ENCODE assay signal across 8 cellular contexts in genomic region chr9:89436963-89437625, GRCh38.
DNase-seq lines count a peak whose midpoint lies in the region; ATAC-seq, FAIRE-seq and TF ChIP-seq lines count a peak whose summit lies in the region.

No MANE protein-coding gene starts in this region.

- H3K18ac ChIP-seq in H1 (ENCODE audit: extremely low read depth, low read length) = peak overlapping the region; percentile 94

- H3K4me3 ChIP-seq in H1 (ENCODE audit: extremely low read depth in 1 of 4, insufficient read depth in 2 of 4, low read depth in 3 of 4, low read length in 4 of 4) = no peak overlapping the region
- H3K4me3 ChIP-seq in PC-9 = no peak overlapping the region

- H3K4me1 ChIP-seq in H1 (replicated peaks in 1 of 4; ENCODE audit: control insufficient read depth in 3 of 4, insufficient read depth in 4 of 4, low read length in 3 of 4) (peaks cover 22 to 64% (median 38%) of the 10 kb centered on the region in 4 experiments), PC-9 (replicated peaks; ENCODE audit: insufficient read depth) (peaks cover 12% of the 10 kb centered on the region)

- peak overlapping the region; percentile 100 for H2BK12ac ChIP-seq in H1 (ENCODE audit: low read depth, low read length)

- H2AFZ ChIP-seq in H1 (ENCODE audit: low read length) (no peak overlapping the region), PC-9 (no peak overlapping the region)

- H3K27me3 ChIP-seq in H1 (replicated peaks in 1 of 4; ENCODE audit: control insufficient read depth in 3 of 4, extremely low read depth in 1 of 4, insufficient read depth in 3 of 4, low read length in 3 of 4) = no peaks in the 10 kb centered on the region
- no peaks in the 10 kb centered on the region for H3K27me3 ChIP-seq in PC-9 (ENCODE audit: insufficient read depth, low read depth)

- BruUV-seq in PC-9 (replicated peaks; lab: Mats Ljungman, UMichigan) = no TSS peak

- peak overlapping the region; percentile 99 for H4K91ac ChIP-seq in H1 (replicated peaks; ENCODE audit: insufficient read length, low read length)

- peak overlapping the region; percentile 99 for H2AK5ac ChIP-seq in H1 (ENCODE audit: low read depth, low read length)

- no peaks in the 10 kb centered on the region for H3K27me3 Mint-ChIP-seq in T-helper 17 cell

- no peak for FAIRE-seq in H1 (lab: Jason Lieb, UNC)

- no peak overlapping the region for H3K14ac ChIP-seq in H1 (ENCODE audit: insufficient read length)

- H3K27ac ChIP-seq in H1 (ENCODE audit: low read depth, low read length) = peak overlapping the region; percentile 95; the same call in 1 of the 2 replicates
- H3K27ac ChIP-seq in temporal lobe (ENCODE audit: low read depth, low read length) = peak overlapping the region; percentile 96
- no peak overlapping the region for H3K27ac ChIP-seq in PC-9

- TF ChIP-seq EP300 in H1 (IDR thresholded peaks at IDR 0.05; ENCODE audit: borderline replicate concordance in 1 of 2, low read depth in 2 of 2, low read length in 2 of 2) = no peak

- peaks cover 0 to 67% of the 10 kb centered on the region in 2 experiments; a peak in 2 of 4 replicates for H3K79me2 ChIP-seq in H1 (ENCODE audit: control insufficient read depth in 1 of 2, insufficient read depth in 2 of 2, low read length in 2 of 2)
- H3K79me2 ChIP-seq in PC-9 (ENCODE audit: low read depth) = no peaks in the 10 kb centered on the region

- H2BK120ac ChIP-seq in H1 (replicated peaks; ENCODE audit: low read depth, low read length) = peak overlapping the region; percentile 93

- peak overlapping the region; percentile 90; the same call in 1 of the 2 replicates for H4K8ac ChIP-seq in H1 (ENCODE audit: extremely low read depth, insufficient read depth, low read length)

- peak overlapping the region; percentile 93 for H2BK15ac ChIP-seq in H1 (ENCODE audit: low read length)

- peak overlapping the region; percentile 60 for H3K4me3 Mint-ChIP-seq in T-helper 17 cell

- intact Hi-C loops in PC-9 (cut with micrococcal nuclease; ENCODE audit: unreplicated experiment) = loop anchor here (5.0 to 10.0 kb wide), 2 partner anchors 60 to 88 kb away; partner anchors contain the start of gene SEMA4D

- no peaks in the 10 kb centered on the region for H3K9me2 ChIP-seq in PC-9 (ENCODE audit: insufficient read depth)

- H2BK20ac ChIP-seq in H1 (ENCODE audit: low read length) = peak overlapping the region; percentile 63

- H3K79me1 ChIP-seq in H1 (ENCODE audit: low read depth, low read length) = peaks cover 34% of the 10 kb centered on the region

- H3F3A ChIP-seq in PC-9 (ENCODE audit: insufficient read depth, low read depth) = no peaks in the 10 kb centered on the region

- H4K20me1 ChIP-seq in H1 (replicated peaks in 1 of 2; ENCODE audit: control insufficient read depth in 1 of 2, insufficient read depth in 2 of 2, low read length in 2 of 2) = peaks cover 2 to 3% of the 10 kb centered on the region in 2 experiments
- H4K20me1 ChIP-seq in PC-9 (ENCODE audit: insufficient read depth) = peaks cover 8% of the 10 kb centered on the region

- TF ChIP-seq POLR2A in H1 (IDR thresholded peaks at IDR 0.05; ENCODE audit: control extremely low read depth in 1 of 2, low read depth in 2 of 2, low read length in 2 of 2) = no peak

- DNase-seq in DMS53 (lab: John Stamatoyannopoulos, UW) (peak; percentile 91), T-helper 17 cell (peak in 2 of 3 donors; percentile 32 to 42), H1 (ENCODE audit: low read depth in 1 of 2, low spot score in 2 of 2) (no peak), PC-9 (no peak), NCI-H446 treated with DMSO at 0.1 percent for 48 hours (lab: John Stamatoyannopoulos, UW) (no peak)

- CTCF ChIA-PET in H1 (lab: Charles Lee; ENCODE audit: partially characterized antibody) = interaction anchor here (0.5 to 6.3 kb wide), 8 partner anchors 7 to 332 kb away, joined by 3 to 45 read pairs (median 3); no protein-coding TSS in a partner anchor
- CTCF ChIA-PET in PC-9 (lab: Charles Lee) = no interaction called here

- ATAC-seq in HG03432 (IDR thresholded peaks at IDR 0.05; ENCODE audit: unreplicated experiment) (peak; percentile 41), T-helper 17 cell (peak; percentile 91), GM19452 (IDR thresholded peaks at IDR 0.05; ENCODE audit: unreplicated experiment) (no peak)

- no peak for TF ChIP-seq RAD21 in H1 (IDR thresholded peaks at IDR 0.05 in 1 of 2, conservative IDR thresholded peaks at IDR 0.05 in 1 of 2; ENCODE audit: low read depth in 2 of 2, low read length in 2 of 2)

- no peaks in the 10 kb centered on the region for H3K9me3 ChIP-seq in T-helper 17 cell (ENCODE audit: control insufficient read depth, low read length, poor library complexity, severe bottlenecking)
- no peaks in the 10 kb centered on the region for H3K9me3 ChIP-seq in H1 (ENCODE audit: insufficient read depth in 2 of 2, low read depth in 1 of 2, low read length in 1 of 2)
- no peaks in the 10 kb centered on the region for H3K9me3 ChIP-seq in PC-9 (ENCODE audit: insufficient read depth, low read depth)

- POLR2A ChIA-PET in H1 (lab: Charles Lee; ENCODE audit: partially characterized antibody) (interaction anchor here (1.1 to 2.0 kb wide), 3 partner anchors 8 to 22 kb away, joined by 3 to 5 read pairs (median 4); no protein-coding TSS in a partner anchor), PC-9 (lab: Charles Lee; ENCODE audit: unreplicated experiment) (no interaction called here)

- H3K4me2 ChIP-seq in H1 (ENCODE audit: insufficient read depth in 1 of 2, low read depth in 2 of 2, low read length in 2 of 2) (peak overlapping the region in 1 of 2 experiments; percentile 76; a peak in 1 of 4 replicates), PC-9 (no peak overlapping the region)

- WGBS in H1 (ENCODE audit: extremely low coverage in 1 of 2, insufficient coverage in 1 of 2, insufficient read length in 1 of 2, insufficient replicate concordance in 2 of 2, low coverage in 1 of 2, low lambda C conversion rate in 2 of 2, missing lambda C conversion rate in 1 of 2), 2 experiments = 85% methylated on average over 17 of the region's 17 CpGs; no CpG with 5 or more reads in 1 of the 2 experiments

- no peak overlapping the region for H3K23ac ChIP-seq in H1 (ENCODE audit: insufficient read length)

- peak overlapping the region; percentile 98 for H2BK5ac ChIP-seq in H1 (ENCODE audit: low read depth, low read length)

- peak overlapping the region; percentile 93 for H3K27ac Mint-ChIP-seq in T-helper 17 cell

- H3K36me3 ChIP-seq in H1 (ENCODE audit: control insufficient read depth in 2 of 4, insufficient read depth in 4 of 4, low read length in 3 of 4) = no peaks in the 10 kb centered on the region; a peak in 1 of 8 replicates
- no peaks in the 10 kb centered on the region for H3K36me3 ChIP-seq in PC-9 (ENCODE audit: low read depth)

- no peaks in the 10 kb centered on the region for H3K23me2 ChIP-seq in H1 (ENCODE audit: low read depth, low read length)

- 0 out of 7 replicates have a peak overlapping the region, but pooled peaks of 1 of the 4 experiments have one; percentile 59 for H3K9ac ChIP-seq in H1 (replicated peaks in 1 of 4; ENCODE audit: extremely low read depth in 1 of 4, low read depth in 3 of 4, low read length in 3 of 4)

- peaks cover 69% of the 10 kb centered on the region for H3K4me1 Mint-ChIP-seq in T-helper 17 cell

- peak overlapping the region; percentile 76 for H4K5ac ChIP-seq in H1 (ENCODE audit: insufficient read length, low read depth, low read length)

- no peak overlapping the region for H3K56ac ChIP-seq in H1 (replicated peaks; ENCODE audit: insufficient read length, low read depth, low read length)

- no peaks in the 10 kb centered on the region for H3K36me3 Mint-ChIP-seq in T-helper 17 cell (ENCODE audit: low read depth)

- peak overlapping the region; percentile 97 for H3K4ac ChIP-seq in H1 (replicated peaks; ENCODE audit: insufficient read length, low read depth, low read length)

- TF ChIP-seq CTCF in H1 (IDR thresholded peaks at IDR 0.05; ENCODE audit: control extremely low read depth in 1 of 3, insufficient read depth in 1 of 3, low read depth in 1 of 3, low read length in 3 of 3) = no peak
- no peak for TF ChIP-seq CTCF in PC-9 (conservative IDR thresholded peaks at IDR 0.05)

Comparison
In these comparisons a context has a peak if more than half of its experiments do, and no peak if none do; other contexts are left out.
1. DNase-seq: peak in DMS53 (single experiment) and T-helper 17 cell (2 of 3); none in H1 (0 of 2), PC-9 (0 of 2) and NCI-H446 treated with DMSO at 0.1 percent for 48 hours (single experiment).